Comparison of ENCODE assay signal across 1 cellular context in the genomic region with DNA sequence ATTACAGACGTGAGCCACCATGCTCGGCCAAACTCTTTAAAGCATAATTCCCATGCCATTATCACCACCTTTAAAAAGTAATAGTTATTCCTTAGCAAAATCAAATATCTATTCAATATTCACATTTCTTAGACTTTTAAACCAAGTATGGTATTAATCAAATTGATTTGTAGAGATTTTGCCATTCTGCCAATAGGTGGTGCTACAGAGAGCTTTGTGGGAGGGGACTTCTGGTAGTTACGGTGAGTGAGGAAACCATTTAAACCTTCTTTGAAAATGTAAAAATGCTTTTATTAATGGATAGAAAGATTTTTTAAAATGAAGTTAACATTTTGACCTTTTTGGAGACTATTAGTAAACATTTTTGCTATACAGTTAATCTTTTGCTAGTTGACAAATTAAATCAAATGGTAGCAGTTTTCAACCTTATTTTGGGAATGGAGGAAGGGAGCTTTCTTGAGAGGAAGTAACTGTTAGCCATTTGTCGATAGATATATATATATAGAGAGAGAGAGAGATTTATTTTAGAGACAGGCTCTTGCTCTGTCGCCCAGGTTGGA.
A peak's percentile ranks its signal among the peaks of the same experiment; 100 is the strongest.
TF ChIP-seq lines count a peak whose summit lies in the region.

No MANE protein-coding gene starts in this region.

TF ChIP-seq in K562, 482 proteins besides CTCF, POLR2A, EP300 and RAD21 (continued from another document and continues in another):
- TF ChIP-seq, protein P1, sequence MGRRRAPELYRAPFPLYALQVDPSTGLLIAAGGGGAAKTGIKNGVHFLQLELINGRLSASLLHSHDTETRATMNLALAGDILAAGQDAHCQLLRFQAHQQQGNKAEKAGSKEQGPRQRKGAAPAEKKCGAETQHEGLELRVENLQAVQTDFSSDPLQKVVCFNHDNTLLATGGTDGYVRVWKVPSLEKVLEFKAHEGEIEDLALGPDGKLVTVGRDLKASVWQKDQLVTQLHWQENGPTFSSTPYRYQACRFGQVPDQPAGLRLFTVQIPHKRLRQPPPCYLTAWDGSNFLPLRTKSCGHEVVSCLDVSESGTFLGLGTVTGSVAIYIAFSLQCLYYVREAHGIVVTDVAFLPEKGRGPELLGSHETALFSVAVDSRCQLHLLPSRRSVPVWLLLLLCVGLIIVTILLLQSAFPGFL (CRISPR knock-in tag; IDR thresholded peaks at IDR 0.05): no peak
- no peak for TF ChIP-seq SRSF3 (IDR thresholded peaks at IDR 0.05; ENCODE audit: insufficient read depth, low read length)
- TF ChIP-seq ZBTB8A (IDR thresholded peaks at IDR 0.05; ENCODE audit: partially characterized antibody): no peak
- TF ChIP-seq ARID1B (IDR thresholded peaks at IDR 0.05): no peak
- no peak for TF ChIP-seq ZBED1 (IDR thresholded peaks at IDR 0.05)
- TF ChIP-seq KLF13 (tag; IDR thresholded peaks at IDR 0.05; ENCODE audit: borderline replicate concordance, low read depth): no peak
- no peak for TF ChIP-seq HMG20B (CRISPR knock-in tag; IDR thresholded peaks at IDR 0.05)
- TF ChIP-seq BRCA1 (IDR thresholded peaks at IDR 0.05): no peak
- no peak for TF ChIP-seq BRCA1 (CRISPR knock-in tag; IDR thresholded peaks at IDR 0.05)
- TF ChIP-seq FOXA3 (CRISPR knock-in tag; conservative IDR thresholded peaks at IDR 0.05 in 1 of 2, IDR thresholded peaks at IDR 0.05 in 1 of 2): no peak
- no peak for TF ChIP-seq SP1 (CRISPR knock-in tag; IDR thresholded peaks at IDR 0.05)
- peak; percentile 36; the same call in 1 of the 2 replicates for TF ChIP-seq KLF16 (IDR thresholded peaks at IDR 0.05)
- TF ChIP-seq SREBF2 (CRISPR knock-in tag; IDR thresholded peaks at IDR 0.05): no peak
- TF ChIP-seq SMARCB1 (IDR thresholded peaks at IDR 0.05; ENCODE audit: insufficient read length, low read depth): no peak
- no peak for TF ChIP-seq CTBP1 (IDR thresholded peaks at IDR 0.05; ENCODE audit: borderline replicate concordance)
- TF ChIP-seq ZNF444 (CRISPR knock-in tag; IDR thresholded peaks at IDR 0.05): no peak
- no peak for TF ChIP-seq NCOA4 (IDR thresholded peaks at IDR 0.05; ENCODE audit: partially characterized antibody)
- no peak for TF ChIP-seq MCM3 (IDR thresholded peaks at IDR 0.05)
- TF ChIP-seq ZNF232 (CRISPR knock-in tag; IDR thresholded peaks at IDR 0.05): no peak
- TF ChIP-seq, protein P2, sequence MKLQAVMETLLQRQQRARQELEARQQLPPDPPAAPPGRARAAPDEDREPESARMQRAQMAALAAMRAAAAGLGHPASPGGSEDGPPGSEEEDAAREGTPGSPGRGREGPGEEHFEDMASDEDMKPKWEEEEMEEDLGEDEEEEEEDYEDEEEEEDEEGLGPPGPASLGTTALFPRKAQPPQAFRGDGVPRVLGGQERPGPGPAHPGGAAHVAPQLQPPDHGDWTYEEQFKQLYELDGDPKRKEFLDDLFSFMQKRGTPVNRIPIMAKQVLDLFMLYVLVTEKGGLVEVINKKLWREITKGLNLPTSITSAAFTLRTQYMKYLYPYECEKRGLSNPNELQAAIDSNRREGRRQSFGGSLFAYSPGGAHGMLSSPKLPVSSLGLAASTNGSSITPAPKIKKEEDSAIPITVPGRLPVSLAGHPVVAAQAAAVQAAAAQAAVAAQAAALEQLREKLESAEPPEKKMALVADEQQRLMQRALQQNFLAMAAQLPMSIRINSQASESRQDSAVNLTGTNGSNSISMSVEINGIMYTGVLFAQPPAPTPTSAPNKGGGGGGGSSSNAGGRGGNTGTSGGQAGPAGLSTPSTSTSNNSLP (IDR thresholded peaks at IDR 0.05; ENCODE audit: borderline replicate concordance, low read depth, low read length): peak; percentile 93
- peak; percentile 46; the same call in 1 of the 2 replicates for TF ChIP-seq ZZZ3 (IDR thresholded peaks at IDR 0.05)
- TF ChIP-seq ZNF707 (CRISPR knock-in tag; conservative IDR thresholded peaks at IDR 0.05): no peak
- no peak for TF ChIP-seq ZC3H4 (CRISPR knock-in tag; IDR thresholded peaks at IDR 0.05; ENCODE audit: borderline replicate concordance)
- no peak for TF ChIP-seq MAZ (CRISPR knock-in tag; conservative IDR thresholded peaks at IDR 0.05 in 1 of 2, IDR thresholded peaks at IDR 0.05 in 1 of 2)
- peak; percentile 37 for TF ChIP-seq MEIS2 (IDR thresholded peaks at IDR 0.05; ENCODE audit: partially characterized antibody)
- no peak for TF ChIP-seq ETV5 (CRISPR knock-in tag; IDR thresholded peaks at IDR 0.05; ENCODE audit: low read depth)
- no peak for TF ChIP-seq ESRRA (IDR thresholded peaks at IDR 0.05; ENCODE audit: borderline replicate concordance, low read depth)
- TF ChIP-seq RBFOX2 (IDR thresholded peaks at IDR 0.05; ENCODE audit: low read depth, low read length): no peak
- no peak for TF ChIP-seq MTA1 (IDR thresholded peaks at IDR 0.05; ENCODE audit: borderline replicate concordance)
- TF ChIP-seq ZNF316 (IDR thresholded peaks at IDR 0.05): no peak
- no peak for TF ChIP-seq ZNF766 (CRISPR knock-in tag; conservative IDR thresholded peaks at IDR 0.05)
- TF ChIP-seq HDAC2 (IDR thresholded peaks at IDR 0.05): 0 out of 2 replicates have a peak, but pooled peaks have one; percentile 23
- TF ChIP-seq GATAD2B (IDR thresholded peaks at IDR 0.05; ENCODE audit: borderline replicate concordance): 0 out of 2 replicates have a peak, but pooled peaks have one; percentile 26
- TF ChIP-seq, protein P3, sequence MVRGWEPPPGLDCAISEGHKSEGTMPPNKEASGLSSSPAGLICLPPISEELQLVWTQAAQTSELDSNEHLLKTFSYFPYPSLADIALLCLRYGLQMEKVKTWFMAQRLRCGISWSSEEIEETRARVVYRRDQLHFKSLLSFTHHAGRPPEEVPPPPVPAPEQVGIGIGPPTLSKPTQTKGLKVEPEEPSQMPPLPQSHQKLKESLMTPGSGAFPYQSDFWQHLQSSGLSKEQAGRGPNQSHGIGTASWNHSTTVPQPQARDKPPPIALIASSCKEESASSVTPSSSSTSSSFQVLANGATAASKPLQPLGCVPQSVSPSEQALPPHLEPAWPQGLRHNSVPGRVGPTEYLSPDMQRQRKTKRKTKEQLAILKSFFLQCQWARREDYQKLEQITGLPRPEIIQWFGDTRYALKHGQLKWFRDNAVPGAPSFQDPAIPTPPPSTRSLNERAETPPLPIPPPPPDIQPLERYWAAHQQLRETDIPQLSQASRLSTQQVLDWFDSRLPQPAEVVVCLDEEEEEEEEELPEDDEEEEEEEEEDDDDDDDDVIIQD (CRISPR knock-in tag; IDR thresholded peaks at IDR 0.05): no peak
- TF ChIP-seq SIN3B (IDR thresholded peaks at IDR 0.05; ENCODE audit: low read depth): no peak
- no peak for TF ChIP-seq HDAC1 (IDR thresholded peaks at IDR 0.05)
- TF ChIP-seq, protein P4, sequence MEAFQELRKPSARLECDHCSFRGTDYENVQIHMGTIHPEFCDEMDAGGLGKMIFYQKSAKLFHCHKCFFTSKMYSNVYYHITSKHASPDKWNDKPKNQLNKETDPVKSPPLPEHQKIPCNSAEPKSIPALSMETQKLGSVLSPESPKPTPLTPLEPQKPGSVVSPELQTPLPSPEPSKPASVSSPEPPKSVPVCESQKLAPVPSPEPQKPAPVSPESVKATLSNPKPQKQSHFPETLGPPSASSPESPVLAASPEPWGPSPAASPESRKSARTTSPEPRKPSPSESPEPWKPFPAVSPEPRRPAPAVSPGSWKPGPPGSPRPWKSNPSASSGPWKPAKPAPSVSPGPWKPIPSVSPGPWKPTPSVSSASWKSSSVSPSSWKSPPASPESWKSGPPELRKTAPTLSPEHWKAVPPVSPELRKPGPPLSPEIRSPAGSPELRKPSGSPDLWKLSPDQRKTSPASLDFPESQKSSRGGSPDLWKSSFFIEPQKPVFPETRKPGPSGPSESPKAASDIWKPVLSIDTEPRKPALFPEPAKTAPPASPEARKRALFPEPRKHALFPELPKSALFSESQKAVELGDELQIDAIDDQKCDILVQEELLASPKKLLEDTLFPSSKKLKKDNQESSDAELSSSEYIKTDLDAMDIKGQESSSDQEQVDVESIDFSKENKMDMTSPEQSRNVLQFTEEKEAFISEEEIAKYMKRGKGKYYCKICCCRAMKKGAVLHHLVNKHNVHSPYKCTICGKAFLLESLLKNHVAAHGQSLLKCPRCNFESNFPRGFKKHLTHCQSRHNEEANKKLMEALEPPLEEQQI (IDR thresholded peaks at IDR 0.05): peak; percentile 53; the same call in 1 of the 2 replicates
- TF ChIP-seq ZNF699 (CRISPR knock-in tag; IDR thresholded peaks at IDR 0.05; ENCODE audit: insufficient replicate concordance): no peak
- TF ChIP-seq ZNF197 (CRISPR knock-in tag; IDR thresholded peaks at IDR 0.05; ENCODE audit: low read depth): no peak
- no peak for TF ChIP-seq RBM25 (IDR thresholded peaks at IDR 0.05; ENCODE audit: low read depth, low read length, severe bottlenecking)
- TF ChIP-seq ILF3 (IDR thresholded peaks at IDR 0.05; ENCODE audit: borderline replicate concordance): no peak
- no peak for TF ChIP-seq HDGF (IDR thresholded peaks at IDR 0.05)
- no peak for TF ChIP-seq KHSRP (IDR thresholded peaks at IDR 0.05)
- TF ChIP-seq HCFC1 (IDR thresholded peaks at IDR 0.05; ENCODE audit: low read depth, low read length): no peak
- TF ChIP-seq FUS (optimal IDR thresholded peaks at IDR 0.05; ENCODE audit: low read depth, low read length): no peak
- TF ChIP-seq, protein P5, sequence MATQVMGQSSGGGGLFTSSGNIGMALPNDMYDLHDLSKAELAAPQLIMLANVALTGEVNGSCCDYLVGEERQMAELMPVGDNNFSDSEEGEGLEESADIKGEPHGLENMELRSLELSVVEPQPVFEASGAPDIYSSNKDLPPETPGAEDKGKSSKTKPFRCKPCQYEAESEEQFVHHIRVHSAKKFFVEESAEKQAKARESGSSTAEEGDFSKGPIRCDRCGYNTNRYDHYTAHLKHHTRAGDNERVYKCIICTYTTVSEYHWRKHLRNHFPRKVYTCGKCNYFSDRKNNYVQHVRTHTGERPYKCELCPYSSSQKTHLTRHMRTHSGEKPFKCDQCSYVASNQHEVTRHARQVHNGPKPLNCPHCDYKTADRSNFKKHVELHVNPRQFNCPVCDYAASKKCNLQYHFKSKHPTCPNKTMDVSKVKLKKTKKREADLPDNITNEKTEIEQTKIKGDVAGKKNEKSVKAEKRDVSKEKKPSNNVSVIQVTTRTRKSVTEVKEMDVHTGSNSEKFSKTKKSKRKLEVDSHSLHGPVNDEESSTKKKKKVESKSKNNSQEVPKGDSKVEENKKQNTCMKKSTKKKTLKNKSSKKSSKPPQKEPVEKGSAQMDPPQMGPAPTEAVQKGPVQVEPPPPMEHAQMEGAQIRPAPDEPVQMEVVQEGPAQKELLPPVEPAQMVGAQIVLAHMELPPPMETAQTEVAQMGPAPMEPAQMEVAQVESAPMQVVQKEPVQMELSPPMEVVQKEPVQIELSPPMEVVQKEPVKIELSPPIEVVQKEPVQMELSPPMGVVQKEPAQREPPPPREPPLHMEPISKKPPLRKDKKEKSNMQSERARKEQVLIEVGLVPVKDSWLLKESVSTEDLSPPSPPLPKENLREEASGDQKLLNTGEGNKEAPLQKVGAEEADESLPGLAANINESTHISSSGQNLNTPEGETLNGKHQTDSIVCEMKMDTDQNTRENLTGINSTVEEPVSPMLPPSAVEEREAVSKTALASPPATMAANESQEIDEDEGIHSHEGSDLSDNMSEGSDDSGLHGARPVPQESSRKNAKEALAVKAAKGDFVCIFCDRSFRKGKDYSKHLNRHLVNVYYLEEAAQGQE (CRISPR knock-in tag; IDR thresholded peaks at IDR 0.05; ENCODE audit: low read depth): no peak
- TF ChIP-seq, protein P6, sequence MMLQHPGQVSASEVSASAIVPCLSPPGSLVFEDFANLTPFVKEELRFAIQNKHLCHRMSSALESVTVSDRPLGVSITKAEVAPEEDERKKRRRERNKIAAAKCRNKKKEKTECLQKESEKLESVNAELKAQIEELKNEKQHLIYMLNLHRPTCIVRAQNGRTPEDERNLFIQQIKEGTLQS (IDR thresholded peaks at IDR 0.05): no peak
- TF ChIP-seq, protein P6 (CRISPR knock-in tag; conservative IDR thresholded peaks at IDR 0.05): no peak
- TF ChIP-seq, protein P7, sequence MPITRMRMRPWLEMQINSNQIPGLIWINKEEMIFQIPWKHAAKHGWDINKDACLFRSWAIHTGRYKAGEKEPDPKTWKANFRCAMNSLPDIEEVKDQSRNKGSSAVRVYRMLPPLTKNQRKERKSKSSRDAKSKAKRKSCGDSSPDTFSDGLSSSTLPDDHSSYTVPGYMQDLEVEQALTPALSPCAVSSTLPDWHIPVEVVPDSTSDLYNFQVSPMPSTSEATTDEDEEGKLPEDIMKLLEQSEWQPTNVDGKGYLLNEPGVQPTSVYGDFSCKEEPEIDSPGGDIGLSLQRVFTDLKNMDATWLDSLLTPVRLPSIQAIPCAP (CRISPR knock-in tag; IDR thresholded peaks at IDR 0.05; ENCODE audit: borderline replicate concordance): no peak
- TF ChIP-seq, protein P8, sequence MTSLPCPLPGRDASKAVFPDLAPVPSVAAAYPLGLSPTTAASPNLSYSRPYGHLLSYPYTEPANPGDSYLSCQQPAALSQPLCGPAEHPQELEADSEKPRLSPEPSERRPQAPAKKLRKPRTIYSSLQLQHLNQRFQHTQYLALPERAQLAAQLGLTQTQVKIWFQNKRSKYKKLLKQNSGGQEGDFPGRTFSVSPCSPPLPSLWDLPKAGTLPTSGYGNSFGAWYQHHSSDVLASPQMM (CRISPR knock-in tag; IDR thresholded peaks at IDR 0.05): no peak
- TF ChIP-seq, protein P9, sequence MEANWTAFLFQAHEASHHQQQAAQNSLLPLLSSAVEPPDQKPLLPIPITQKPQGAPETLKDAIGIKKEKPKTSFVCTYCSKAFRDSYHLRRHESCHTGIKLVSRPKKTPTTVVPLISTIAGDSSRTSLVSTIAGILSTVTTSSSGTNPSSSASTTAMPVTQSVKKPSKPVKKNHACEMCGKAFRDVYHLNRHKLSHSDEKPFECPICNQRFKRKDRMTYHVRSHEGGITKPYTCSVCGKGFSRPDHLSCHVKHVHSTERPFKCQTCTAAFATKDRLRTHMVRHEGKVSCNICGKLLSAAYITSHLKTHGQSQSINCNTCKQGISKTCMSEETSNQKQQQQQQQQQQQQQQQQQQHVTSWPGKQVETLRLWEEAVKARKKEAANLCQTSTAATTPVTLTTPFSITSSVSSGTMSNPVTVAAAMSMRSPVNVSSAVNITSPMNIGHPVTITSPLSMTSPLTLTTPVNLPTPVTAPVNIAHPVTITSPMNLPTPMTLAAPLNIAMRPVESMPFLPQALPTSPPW (CRISPR knock-in tag; IDR thresholded peaks at IDR 0.05): 0 out of 2 replicates have a peak, but pooled peaks have one; percentile 15
- TF ChIP-seq, protein P10, sequence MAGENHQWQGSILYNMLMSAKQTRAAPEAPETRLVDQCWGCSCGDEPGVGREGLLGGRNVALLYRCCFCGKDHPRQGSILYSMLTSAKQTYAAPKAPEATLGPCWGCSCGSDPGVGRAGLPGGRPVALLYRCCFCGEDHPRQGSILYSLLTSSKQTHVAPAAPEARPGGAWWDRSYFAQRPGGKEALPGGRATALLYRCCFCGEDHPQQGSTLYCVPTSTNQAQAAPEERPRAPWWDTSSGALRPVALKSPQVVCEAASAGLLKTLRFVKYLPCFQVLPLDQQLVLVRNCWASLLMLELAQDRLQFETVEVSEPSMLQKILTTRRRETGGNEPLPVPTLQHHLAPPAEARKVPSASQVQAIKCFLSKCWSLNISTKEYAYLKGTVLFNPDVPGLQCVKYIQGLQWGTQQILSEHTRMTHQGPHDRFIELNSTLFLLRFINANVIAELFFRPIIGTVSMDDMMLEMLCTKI (IDR thresholded peaks at IDR 0.05; ENCODE audit: partially characterized antibody): no peak
- TF ChIP-seq ZNF282 (CRISPR knock-in tag; IDR thresholded peaks at IDR 0.05): no peak
- TF ChIP-seq ZNF408 (CRISPR knock-in tag; IDR thresholded peaks at IDR 0.05; ENCODE audit: low read depth): no peak
- TF ChIP-seq ZFP30 (CRISPR knock-in tag; IDR thresholded peaks at IDR 0.05; ENCODE audit: borderline replicate concordance): no peak
